In genomic region chr1:231278100-231278790, GRCh38 we compare ENCODE assay signal across 2 cellular contexts.
TF ChIP-seq lines count a peak whose summit lies in the region.

No MANE protein-coding gene starts in this region.

TF ChIP-seq in HCT116, 20 proteins besides CTCF, POLR2A, EP300 and RAD21:
- TF ChIP-seq FOSL1 (IDR thresholded peaks at IDR 0.05; ENCODE audit: low read depth), result no peak
- peak; percentile 37; the same call in 1 of the 2 replicates for TF ChIP-seq POLR2AphosphoS5 (IDR thresholded peaks at IDR 0.05; ENCODE audit: low read depth, low read length)

TF ChIP-seq in endothelial cell of umbilical vein, 7 proteins besides CTCF, POLR2A, EP300 and RAD21:
- no peak for TF ChIP-seq MYC (IDR thresholded peaks at IDR 0.05; ENCODE audit: low read depth, low read length)
- no peak for TF ChIP-seq POLR2AphosphoS5 (IDR thresholded peaks at IDR 0.05; ENCODE audit: insufficient read depth, low read depth, low read length)
- TF ChIP-seq EZH2 (IDR thresholded peaks at IDR 0.05; ENCODE audit: borderline replicate concordance, low read depth, low read length, severe bottlenecking), result no peak
- TF ChIP-seq, protein P1, sequence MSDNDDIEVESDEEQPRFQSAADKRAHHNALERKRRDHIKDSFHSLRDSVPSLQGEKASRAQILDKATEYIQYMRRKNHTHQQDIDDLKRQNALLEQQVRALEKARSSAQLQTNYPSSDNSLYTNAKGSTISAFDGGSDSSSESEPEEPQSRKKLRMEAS (IDR thresholded peaks at IDR 0.05; ENCODE audit: insufficient read depth, insufficient read length), result no peak
- no peak for TF ChIP-seq GATA2 (IDR thresholded peaks at IDR 0.05; ENCODE audit: insufficient read depth, insufficient read length, low read depth, low read length)
- no peak for TF ChIP-seq FOS (IDR thresholded peaks at IDR 0.05; ENCODE audit: borderline replicate concordance, insufficient read depth, low read length)
- TF ChIP-seq JUN (IDR thresholded peaks at IDR 0.05; ENCODE audit: borderline replicate concordance, insufficient read depth, insufficient read length, low read depth), result no peak
TF ChIP-seq in endothelial cell of umbilical vein: peak in this region for 0.
